ENCODE assay signal across 14 cellular contexts in genomic region chr17:45579529-45580495, GRCh38.
DNase-seq lines count a peak whose midpoint lies in the region; ATAC-seq, FAIRE-seq and TF ChIP-seq lines count a peak whose summit lies in the region.
"Had no signal": no experiment of that assay in that cellular context is flagged by ENCODE, and none has a peak within 500 bp of the region (broad histone marks: within the 10 kb centered on the region; RNA-seq: fewer than 3 reads in every experiment).

No MANE protein-coding gene starts in this region.

- ATAC-seq in stimulated activated memory B cell treated with anti-CD40 and anti-IgM and Interleukin-4, amounts not matched to agents 10 μg/mL and 1 μg/mL and 100 μg/mL, for 72 hours = no peak

- H3K4me1 Mint-ChIP-seq in stimulated activated memory B cell treated with anti-CD40 and anti-IgM and Interleukin-4, amounts not matched to agents 10 μg/mL and 1 μg/mL and 100 μg/mL, for 72 hours = peaks cover 77% of the 10 kb centered on the region
- H3K4me1 Mint-ChIP-seq in osteocyte (ENCODE audit: unreplicated experiment) = peaks cover 36% of the 10 kb centered on the region

- H3K27ac ChIP-seq in RWPE1 = peak overlapping the region; percentile 54
- H3K27ac ChIP-seq: brain microvascular endothelial cell had no signal

- H3K27ac Mint-ChIP-seq in stimulated activated memory B cell treated with anti-CD40 and anti-IgM and Interleukin-4, amounts not matched to agents 10 μg/mL and 1 μg/mL and 100 μg/mL, for 72 hours = peak overlapping the region; percentile 5
- no peak overlapping the region for H3K27ac Mint-ChIP-seq in osteocyte (ENCODE audit: unreplicated experiment)
- H3K27ac Mint-ChIP-seq: T-helper 2 cell treated with Interferon-gamma antibody and Interleukin-4, amounts not matched to agents 5 μg/mL and 100 μg/mL, for 36 hours had no signal

- 0 out of 2 replicates have a peak, but pooled peaks have one; percentile 28 for TF ChIP-seq POLR2A in GM12891 (IDR thresholded peaks at IDR 0.05; ENCODE audit: low read depth, low read length)

- DNase-seq in GM12891 (ENCODE audit: insufficient read length, low spot score) (no peak), RWPE1 (ENCODE audit: low spot score) (no peak), iPS-NIHi7 (ENCODE audit: extremely low spot score) (peak; percentile 20), osteocyte (ENCODE audit: extremely low spot score, unreplicated experiment) (no peak), NCI-H1092 (lab: John Stamatoyannopoulos, UW) (no peak)
- DNase-seq in activated T-cell treated with anti-CD3 and anti-CD28 coated beads, Interleukin-2, amount 50 U/mL, for 1 hour = no peak
- DNase-seq: activated CD4-positive, alpha-beta T cell treated with anti-CD3 and anti-CD28 coated beads, Interleukin-2, amount 50 U/mL, for 1 hour; brain microvascular endothelial cell; effector CD4-positive, alpha-beta T cell; foreskin fibroblast; NCI-H2081 had no signal

- H3K27me3 Mint-ChIP-seq in stimulated activated memory B cell treated with anti-CD40 and anti-IgM and Interleukin-4, amounts not matched to agents 10 μg/mL and 1 μg/mL and 100 μg/mL, for 72 hours = no peaks in the 10 kb centered on the region
- no peaks in the 10 kb centered on the region for H3K27me3 Mint-ChIP-seq in osteocyte (ENCODE audit: unreplicated experiment)

- H3K9me3 Mint-ChIP-seq in stimulated activated memory B cell treated with anti-CD40 and anti-IgM and Interleukin-4, amounts not matched to agents 10 μg/mL and 1 μg/mL and 100 μg/mL, for 72 hours = no peaks in the 10 kb centered on the region
- no peaks in the 10 kb centered on the region for H3K9me3 Mint-ChIP-seq in osteocyte (ENCODE audit: unreplicated experiment)
- H3K9me3 Mint-ChIP-seq: T-helper 2 cell treated with Interferon-gamma antibody and Interleukin-4, amounts not matched to agents 5 μg/mL and 100 μg/mL, for 36 hours had no signal

- no peak overlapping the region for H3K4me3 Mint-ChIP-seq in stimulated activated memory B cell treated with anti-CD40 and anti-IgM and Interleukin-4, amounts not matched to agents 10 μg/mL and 1 μg/mL and 100 μg/mL, for 72 hours
- H3K4me3 Mint-ChIP-seq in osteocyte (ENCODE audit: unreplicated experiment) = no peak overlapping the region
- H3K4me3 Mint-ChIP-seq: T-helper 2 cell treated with Interferon-gamma antibody and Interleukin-4, amounts not matched to agents 5 μg/mL and 100 μg/mL, for 36 hours had no signal

- TF ChIP-seq CTCF in RWPE1 (conservative IDR thresholded peaks at IDR 0.05; ENCODE audit: low read depth) = no peak
- TF ChIP-seq CTCF in osteocyte (IDR thresholded peaks at IDR 0.05) = no peak

- POLR2A ChIA-PET in RWPE1 (lab: Yijun Ruan, JAX; ENCODE audit: low non-redundant PET) = no interaction called here

- peaks cover 44% of the 10 kb centered on the region for H3K36me3 Mint-ChIP-seq in stimulated activated memory B cell treated with anti-CD40 and anti-IgM and Interleukin-4, amounts not matched to agents 10 μg/mL and 1 μg/mL and 100 μg/mL, for 72 hours
- peaks cover 13% of the 10 kb centered on the region for H3K36me3 Mint-ChIP-seq in osteocyte (ENCODE audit: unreplicated experiment)

- CTCF ChIA-PET in RWPE1 (lab: Yijun Ruan, JAX) = no interaction called here

- FAIRE-seq in GM12891 (lab: Jason Lieb, UNC) = peak; percentile 16
- FAIRE-seq: urothelium cell line had no signal

TF ChIP-seq in GM12891, 5 proteins besides CTCF, POLR2A, EP300 and RAD21:
- no peak for TF ChIP-seq POU2F2 (IDR thresholded peaks at IDR 0.05; ENCODE audit: low read depth, low read length)
- TF ChIP-seq SPI1 (IDR thresholded peaks at IDR 0.05; ENCODE audit: low read depth, low read length) = no peak
- no peak for TF ChIP-seq PAX5 (IDR thresholded peaks at IDR 0.05; ENCODE audit: insufficient read depth, low read length, severe bottlenecking)
- no peak for TF ChIP-seq POLR2AphosphoS5 (IDR thresholded peaks at IDR 0.05; ENCODE audit: low read depth, low read length)
- no peak for TF ChIP-seq TAF1 (IDR thresholded peaks at IDR 0.05; ENCODE audit: low read depth, low read length)
TF ChIP-seq in GM12891: peak in this region for 0.
